21 cellular contexts compared by ENCODE assay signal in genomic region chr15:51724673-51725072, GRCh38. TPM values are rescaled to one million over a fixed set of nuclear protein-coding genes. Genes with fewer than 3 reads are reported as not detected.
A peak's percentile ranks its signal among the peaks of the same experiment; 100 is the strongest.
DNase-seq lines count a peak whose midpoint lies in the region; ATAC-seq, FAIRE-seq and TF ChIP-seq lines count a peak whose summit lies in the region.
"Had no signal": no experiment of that assay in that cellular context is flagged by ENCODE, and none has a peak within 500 bp of the region (broad histone marks: within the 10 kb centered on the region; RNA-seq: fewer than 3 reads in every experiment).

No MANE protein-coding gene starts in this region.

- intact Hi-C loops in endothelial cell of umbilical vein (cut with micrococcal nuclease) = loop anchor here (5.0 kb wide), 1 partner anchor 53 kb away; no protein-coding TSS in a partner anchor

- no peaks in the 10 kb centered on the region for H3K79me2 ChIP-seq in endothelial cell of umbilical vein (ENCODE audit: control insufficient read depth, insufficient read depth, low read length)

- H3K9me1 ChIP-seq in endothelial cell of umbilical vein (replicated peaks; ENCODE audit: control insufficient read depth, extremely low read depth, insufficient read depth, low read length) = no peaks in the 10 kb centered on the region

- no peak for ATAC-seq in activated T-cell treated with anti-CD3 and anti-CD28 coated beads, Interleukin-2, amount 50 U/mL, for 4 hours
- ATAC-seq in stimulated activated naive B cell treated with anti-CD40 and anti-IgM and Interleukin-4, amounts not matched to agents 10 μg/mL and 1 μg/mL and 100 μg/mL, for 72 hours (replicated peaks) = no peak
- ATAC-seq in GM19452 (IDR thresholded peaks at IDR 0.05; ENCODE audit: unreplicated experiment) = no peak
- ATAC-seq: A549, lower lobe of right lung had no signal

- H3K9me3 Mint-ChIP-seq in activated T-cell treated with anti-CD3 and anti-CD28 coated beads, Interleukin-2, amount 50 U/mL, for 24 hours = no peaks in the 10 kb centered on the region
- H3K9me3 Mint-ChIP-seq in activated T-cell treated with anti-CD3 and anti-CD28 coated beads, Interleukin-2, amount 50 U/mL, for 4 hours = no peaks in the 10 kb centered on the region
- no peaks in the 10 kb centered on the region for H3K9me3 Mint-ChIP-seq in stimulated activated naive B cell treated with anti-CD40 and anti-IgM and Interleukin-4, amounts not matched to agents 10 μg/mL and 1 μg/mL and 100 μg/mL, for 72 hours
- H3K9me3 Mint-ChIP-seq: activated CD4-positive, alpha-beta T cell treated with anti-CD3 and anti-CD28 coated beads, Interleukin-2, amount 10 ng/mL, durations not matched to agents 24 days and 14 days; activated T-helper 1 cell treated with anti-CD3 and anti-CD28 coated beads, Interleukin-12 subunit alpha, Interleukin-12 subunit beta, Interleukin-2, Interleukin-4 antibody, amounts not matched to agents 30 ng/mL and 10 ng/mL and 1 ng/mL, durations not matched to agents 14 hours and 24 hours and 36 hours had no signal

- H3K9ac ChIP-seq in endothelial cell of umbilical vein (replicated peaks; ENCODE audit: extremely low read depth, insufficient read depth, low read length) = no peak overlapping the region

- CTCF ChIA-PET in endothelial cell of umbilical vein (lab: Charles Lee) = interaction anchor here (0.9 to 1.3 kb wide), 2 partner anchors 36 to 75 kb away, joined by 3 to 4 read pairs; no protein-coding TSS in a partner anchor

- TF ChIP-seq CTCF in endothelial cell of umbilical vein (IDR thresholded peaks at IDR 0.05; ENCODE audit: extremely low read depth in 1 of 2, insufficient read depth in 1 of 2, low read depth in 1 of 2, low read length in 2 of 2) = no peak

- peaks cover 42% of the 10 kb centered on the region for H3K36me3 Mint-ChIP-seq in activated T-cell treated with anti-CD3 and anti-CD28 coated beads, Interleukin-2, amount 50 U/mL, for 24 hours (ENCODE audit: low read depth)
- H3K36me3 Mint-ChIP-seq in activated T-cell treated with anti-CD3 and anti-CD28 coated beads, Interleukin-2, amount 50 U/mL, for 4 hours (ENCODE audit: insufficient read depth) = peaks cover 27% of the 10 kb centered on the region
- peaks cover 5 to 23% of the 10 kb centered on the region in 2 donors for H3K36me3 Mint-ChIP-seq in stimulated activated naive B cell treated with anti-CD40 and anti-IgM and Interleukin-4, amounts not matched to agents 10 μg/mL and 1 μg/mL and 100 μg/mL, for 72 hours

- H3K27me3 ChIP-seq in endothelial cell of umbilical vein (ENCODE audit: control insufficient read depth in 2 of 2, insufficient read depth in 2 of 2, low read length in 2 of 2) = no peaks in the 10 kb centered on the region
- H3K27me3 ChIP-seq: MG63, Peyer's patch had no signal

- no peak for TF ChIP-seq POLR2A in endothelial cell of umbilical vein (IDR thresholded peaks at IDR 0.05; ENCODE audit: low read depth, low read length)

- H3K4me2 ChIP-seq in endothelial cell of umbilical vein (ENCODE audit: insufficient read depth, low read length) = no peak overlapping the region
- H3K4me2 ChIP-seq: A549 had no signal

- POLR2A ChIA-PET in endothelial cell of umbilical vein (lab: Charles Lee) = no interaction called here

- FAIRE-seq in endothelial cell of umbilical vein (lab: Jason Lieb, UNC) = no peak
- FAIRE-seq: A549 had no signal

- no peaks in the 10 kb centered on the region for H3K36me3 ChIP-seq in endothelial cell of umbilical vein (ENCODE audit: control insufficient read depth in 2 of 2, extremely low read depth in 1 of 2, insufficient read depth in 2 of 2, low read length in 2 of 2)
- H3K36me3 ChIP-seq: Peyer's patch had no signal

- H3K27ac Mint-ChIP-seq in activated T-cell treated with anti-CD3 and anti-CD28 coated beads, Interleukin-2, amount 50 U/mL, for 24 hours = peak overlapping the region; percentile 51
- H3K27ac Mint-ChIP-seq in stimulated activated naive B cell treated with anti-CD40 and anti-IgM and Interleukin-4, amounts not matched to agents 10 μg/mL and 1 μg/mL and 100 μg/mL, for 72 hours = peak overlapping the region; percentile 69
- H3K27ac Mint-ChIP-seq: activated CD4-positive, alpha-beta T cell treated with anti-CD3 and anti-CD28 coated beads, Interleukin-2, amount 10 ng/mL, durations not matched to agents 24 days and 14 days; activated T-helper 1 cell treated with anti-CD3 and anti-CD28 coated beads, Interleukin-12 subunit alpha, Interleukin-12 subunit beta, Interleukin-2, Interleukin-4 antibody, amounts not matched to agents 30 ng/mL and 10 ng/mL and 1 ng/mL, durations not matched to agents 14 hours and 24 hours and 36 hours had no signal

- no peak overlapping the region for H3K4me3 Mint-ChIP-seq in activated T-cell treated with anti-CD3 and anti-CD28 coated beads, Interleukin-2, amount 50 U/mL, for 24 hours
- no peak overlapping the region for H3K4me3 Mint-ChIP-seq in activated T-cell treated with anti-CD3 and anti-CD28 coated beads, Interleukin-2, amount 50 U/mL, for 4 hours
- no peak overlapping the region for H3K4me3 Mint-ChIP-seq in stimulated activated naive B cell treated with anti-CD40 and anti-IgM and Interleukin-4, amounts not matched to agents 10 μg/mL and 1 μg/mL and 100 μg/mL, for 72 hours
- H3K4me3 Mint-ChIP-seq: activated CD4-positive, alpha-beta T cell treated with anti-CD3 and anti-CD28 coated beads, Interleukin-2, amount 10 ng/mL, durations not matched to agents 24 days and 14 days; activated T-helper 1 cell treated with anti-CD3 and anti-CD28 coated beads, Interleukin-12 subunit alpha, Interleukin-12 subunit beta, Interleukin-2, Interleukin-4 antibody, amounts not matched to agents 30 ng/mL and 10 ng/mL and 1 ng/mL, durations not matched to agents 14 hours and 24 hours and 36 hours had no signal

- peaks cover 59% of the 10 kb centered on the region for H3K4me1 Mint-ChIP-seq in activated T-cell treated with anti-CD3 and anti-CD28 coated beads, Interleukin-2, amount 50 U/mL, for 24 hours (ENCODE audit: low read depth)
- H3K4me1 Mint-ChIP-seq in activated T-cell treated with anti-CD3 and anti-CD28 coated beads, Interleukin-2, amount 50 U/mL, for 4 hours (ENCODE audit: low read depth) = peaks cover 55% of the 10 kb centered on the region
- H3K4me1 Mint-ChIP-seq in stimulated activated naive B cell treated with anti-CD40 and anti-IgM and Interleukin-4, amounts not matched to agents 10 μg/mL and 1 μg/mL and 100 μg/mL, for 72 hours = peaks cover 37 to 66% of the 10 kb centered on the region in 2 donors

- H3K4me3 ChIP-seq in endothelial cell of umbilical vein (replicated peaks in 1 of 3; ENCODE audit: insufficient read depth in 1 of 3, low read depth in 1 of 3, low read length in 3 of 3) = no peak overlapping the region
- H3K4me3 ChIP-seq: A549, coronary artery, lower lobe of right lung, MG63, Peyer's patch had no signal

- dilution Hi-C loops in endothelial cell of umbilical vein (cut with MboI; ENCODE audit: extremely low pct_ligation_motif_present, low sequenced_read_pairs) = no loop called here

- no peak overlapping the region for H2AFZ ChIP-seq in endothelial cell of umbilical vein (ENCODE audit: low read depth, low read length)

- H3K27me3 Mint-ChIP-seq in activated T-cell treated with anti-CD3 and anti-CD28 coated beads, Interleukin-2, amount 50 U/mL, for 24 hours = no peaks in the 10 kb centered on the region
- no peaks in the 10 kb centered on the region for H3K27me3 Mint-ChIP-seq in activated T-cell treated with anti-CD3 and anti-CD28 coated beads, Interleukin-2, amount 50 U/mL, for 4 hours (ENCODE audit: low read depth)
- no peaks in the 10 kb centered on the region for H3K27me3 Mint-ChIP-seq in stimulated activated naive B cell treated with anti-CD40 and anti-IgM and Interleukin-4, amounts not matched to agents 10 μg/mL and 1 μg/mL and 100 μg/mL, for 72 hours
- H3K27me3 Mint-ChIP-seq: activated CD4-positive, alpha-beta T cell treated with anti-CD3 and anti-CD28 coated beads, Interleukin-2, amount 10 ng/mL, durations not matched to agents 24 days and 14 days had no signal

- H3K9me3 ChIP-seq in endothelial cell of umbilical vein (replicated peaks; ENCODE audit: control insufficient read depth, insufficient read depth, low read length) = no peaks in the 10 kb centered on the region
- H3K9me3 ChIP-seq: A549, lower lobe of right lung, MG63, Peyer's patch had no signal

- H3K27ac ChIP-seq in endothelial cell of umbilical vein (ENCODE audit: insufficient read depth, low read depth, low read length) = no peak overlapping the region
- H3K27ac ChIP-seq: A549, coronary artery, lower lobe of right lung, Peyer's patch had no signal

- no TSS peak for BruUV-seq in endothelial cell of umbilical vein (replicated peaks; lab: Mats Ljungman, UMichigan)

- no peak for DNase-seq in activated T-cell treated with anti-CD3 and anti-CD28 coated beads, Interleukin-2, amount 50 U/mL, for 24 hours
- no peak for DNase-seq in activated T-cell treated with anti-CD3 and anti-CD28 coated beads, Interleukin-2, amount 50 U/mL, for 4 hours
- DNase-seq in endothelial cell of umbilical vein (ENCODE audit: low read depth, low spot score) (peak; percentile 38), NCI-H82 (lab: John Stamatoyannopoulos, UW) (no peak)
- DNase-seq in stimulated activated naive B cell treated with anti-CD40 and anti-IgM and Interleukin-4, amounts not matched to agents 10 μg/mL and 1 μg/mL and 100 μg/mL, for 72 hours = no peak
- DNase-seq: activated CD4-positive, alpha-beta T cell treated with anti-CD3 and anti-CD28 coated beads, Interleukin-2, amount 10 ng/mL, durations not matched to agents 24 days and 14 days; amniotic stem cell; Calu3; hippocampal formation; lower lobe of right lung; MG63; NCI-H1930; nucleus accumbens; Peyer's patch; T-helper 2 cell had no signal

- H3K4me1 ChIP-seq in endothelial cell of umbilical vein (ENCODE audit: control insufficient read depth, extremely low read depth, insufficient read depth, low read length) = peaks cover 15% of the 10 kb centered on the region

- no peaks in the 10 kb centered on the region for H4K20me1 ChIP-seq in endothelial cell of umbilical vein (replicated peaks; ENCODE audit: control insufficient read depth, extremely low read depth, insufficient read depth, low read length)

RNA-seq across cellular contexts. Expression of gene LYSMD2, which starts 12.8 kb away (rescaled TPM):
- total RNA-seq in activated T-cell treated with anti-CD3 and anti-CD28 coated beads, Interleukin-2, amount 50 U/mL, for 4 hours = 10 to 100 TPM; 16.3 to 23.5 (median 22.4) TPM
- total RNA-seq in endothelial cell of umbilical vein = 8.0 and 8.2 TPM in 2 replicates
- polyA plus RNA-seq in endothelial cell of umbilical vein = 4.3 and 6.2 TPM in 2 replicates
- 8.7 and 9.0 TPM in 2 replicates for polyA plus RNA-seq in endothelial cell of umbilical vein (2011; cell fraction: cytosol; rRNA removed)
- polyA plus RNA-seq in endothelial cell of umbilical vein (2011; cell fraction: nucleus; rRNA removed) = 3.7 and 3.8 TPM in 2 replicates
- 5.3 and 7.8 TPM in 2 replicates for polyA plus RNA-seq in endothelial cell of umbilical vein (2012)
- polyA minus RNA-seq in endothelial cell of umbilical vein = 1.0 and 1.2 TPM in 2 replicates
- polyA minus RNA-seq in endothelial cell of umbilical vein (2011; cell fraction: cytosol; rRNA and poly(A)+ RNA removed) = 5.6 TPM
- polyA minus RNA-seq in endothelial cell of umbilical vein (2011; cell fraction: nucleus; rRNA and poly(A)+ RNA removed) = 1.3 and 1.5 TPM in 2 replicates

RNA-seq across cellular contexts. Expression of gene TMOD2, which starts 26.7 kb away (rescaled TPM):
- 1 to 10 TPM; 3.7 to 3.9 (median 3.8) TPM for total RNA-seq in activated T-cell treated with anti-CD3 and anti-CD28 coated beads, Interleukin-2, amount 50 U/mL, for 4 hours
- 2.5 and 2.7 TPM in 2 replicates for total RNA-seq in endothelial cell of umbilical vein
- polyA plus RNA-seq in endothelial cell of umbilical vein = 0.32 and 0.46 TPM in 2 replicates
- polyA plus RNA-seq in endothelial cell of umbilical vein (2011; cell fraction: cytosol; rRNA removed) = 0.34 and 0.41 TPM in 2 replicates
- 1.0 and 1.1 TPM in 2 replicates for polyA plus RNA-seq in endothelial cell of umbilical vein (2011; cell fraction: nucleus; rRNA removed)
- polyA plus RNA-seq in endothelial cell of umbilical vein (2012) = 1.4 and 2.1 TPM in 2 replicates
- polyA minus RNA-seq in endothelial cell of umbilical vein = 0.87 and 1.1 TPM in 2 replicates
- polyA minus RNA-seq in endothelial cell of umbilical vein (2011; cell fraction: cytosol; rRNA and poly(A)+ RNA removed) = not detected
- 0.87 and 1.2 TPM in 2 replicates for polyA minus RNA-seq in endothelial cell of umbilical vein (2011; cell fraction: nucleus; rRNA and poly(A)+ RNA removed)

RNA-seq across cellular contexts. Expression of gene SCG3, which starts 43.4 kb away (rescaled TPM):
- not detected for total RNA-seq in activated T-cell treated with anti-CD3 and anti-CD28 coated beads, Interleukin-2, amount 50 U/mL, for 4 hours
- not detected in 2 replicates for total RNA-seq in endothelial cell of umbilical vein
- polyA plus RNA-seq in endothelial cell of umbilical vein = not detected in 2 replicates
- polyA plus RNA-seq in endothelial cell of umbilical vein (2011; cell fraction: cytosol; rRNA removed) = not detected in 2 replicates
- not detected in 2 replicates for polyA plus RNA-seq in endothelial cell of umbilical vein (2011; cell fraction: nucleus; rRNA removed)
- not detected in 2 replicates for polyA plus RNA-seq in endothelial cell of umbilical vein (2012)
- 0.08 and 0.15 TPM in 2 replicates for polyA minus RNA-seq in endothelial cell of umbilical vein
- polyA minus RNA-seq in endothelial cell of umbilical vein (2011; cell fraction: cytosol; rRNA and poly(A)+ RNA removed) = not detected
- polyA minus RNA-seq in endothelial cell of umbilical vein (2011; cell fraction: nucleus; rRNA and poly(A)+ RNA removed) = not detected in 2 replicates
- total RNA-seq: activated CD4-positive, alpha-beta T cell treated with anti-CD3 and anti-CD28 coated beads, Interleukin-2, amount 10 ng/mL, durations not matched to agents 24 days and 14 days; activated T-helper 1 cell treated with anti-CD3 and anti-CD28 coated beads, Interleukin-12 subunit alpha, Interleukin-12 subunit beta, Interleukin-2, Interleukin-4 antibody, amounts not matched to agents 30 ng/mL and 10 ng/mL and 1 ng/mL, durations not matched to agents 14 hours and 24 hours and 36 hours; Calu3; fibroblast of lung; HT1080 had no signal
- polyA plus RNA-seq: fibroblast of lung had no signal
